ENCODE assay signal across 7 cellular contexts in the genomic region with DNA sequence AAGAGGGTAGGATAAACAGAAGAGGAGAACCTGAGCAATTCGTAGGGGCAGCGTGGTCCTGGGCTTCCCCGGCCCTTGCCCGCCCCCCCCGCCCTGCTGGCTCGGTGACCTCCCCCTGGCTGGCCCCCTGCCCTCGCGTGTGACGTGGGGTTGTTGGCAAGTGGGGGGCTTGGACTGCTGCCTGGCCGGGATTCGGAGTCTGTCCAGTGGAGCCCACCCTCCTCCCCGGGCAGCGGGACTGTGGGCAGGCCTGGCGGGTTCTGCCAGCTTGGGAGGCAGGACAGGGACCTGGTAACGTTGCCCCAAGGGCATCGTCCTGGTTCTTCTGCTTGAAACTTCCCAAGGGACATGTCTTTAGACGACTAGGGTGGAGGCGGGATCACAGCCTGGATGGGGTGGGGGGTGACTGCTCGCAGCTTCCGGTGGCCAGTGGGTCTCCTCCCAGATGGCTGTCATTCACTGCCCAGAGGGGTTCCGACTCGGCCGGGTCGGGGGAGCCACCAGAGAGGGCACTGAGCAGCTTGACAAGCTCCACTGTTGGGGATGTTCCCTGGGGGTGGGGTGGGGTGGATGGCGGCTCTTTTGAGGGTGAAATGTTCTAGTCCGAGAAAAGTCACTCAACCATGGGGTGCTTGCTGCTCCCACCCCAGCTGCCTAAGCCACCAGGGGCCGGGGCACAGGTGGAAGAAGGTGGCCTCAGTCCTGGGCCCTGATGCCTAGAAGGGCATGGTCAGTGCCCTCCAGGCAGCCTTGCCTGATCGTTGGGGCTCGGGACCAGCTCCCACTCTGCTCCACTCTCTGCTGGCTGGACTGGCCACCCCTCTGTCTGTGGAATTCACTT. TPM values are rescaled to one million over a fixed set of nuclear protein-coding genes. Genes with fewer than 3 reads are reported as not detected.
DNase-seq lines count a peak whose midpoint lies in the region; FAIRE-seq and TF ChIP-seq lines count a peak whose summit lies in the region.

No MANE protein-coding gene starts in this region.

- FAIRE-seq in kidney (lab: Jason Lieb, UNC), result no peak

- H3K9ac ChIP-seq in kidney (ENCODE audit: low read length in 2 of 2), result no peak overlapping the region

- no peak for TF ChIP-seq CTCF in kidney (IDR thresholded peaks at IDR 0.05; ENCODE audit: borderline replicate concordance, extremely low read depth, insufficient read depth)
- no peak for TF ChIP-seq CTCF in suprapubic skin (IDR thresholded peaks at IDR 0.05)

- 39% methylated on average over 8 of the region's 29 CpGs for whole genome bisulfite sequencing in suprapubic skin

- H3K4me1 ChIP-seq in kidney (ENCODE audit: control insufficient read depth in 1 of 2, insufficient read depth in 1 of 2, low read depth in 1 of 2, low read length in 2 of 2), result peaks cover 5 to 8% of the 10 kb centered on the region in 2 donors
- peaks cover 36% of the 10 kb centered on the region for H3K4me1 ChIP-seq in suprapubic skin

- TF ChIP-seq POLR2A in suprapubic skin (IDR thresholded peaks at IDR 0.05), result no peak

- H3K36me3 ChIP-seq in KOPT-K1 (ENCODE audit: insufficient read depth, low read length) (no peaks in the 10 kb centered on the region), kidney (ENCODE audit: control insufficient read depth in 1 of 2, insufficient read depth in 2 of 2, low read length in 2 of 2) (no peaks in the 10 kb centered on the region), suprapubic skin (no peaks in the 10 kb centered on the region)

- DNase-seq in astrocyte of the hippocampus (ENCODE audit: low read depth, low spot score), result peak; percentile 0
- peak; percentile 85 for DNase-seq in kidney
- peak; percentile 74 to 80 for DNase-seq in suprapubic skin (ENCODE audit: low spot score in 2 of 2)
- DNase-seq in NCI-H526 (lab: John Stamatoyannopoulos, UW), result no peak
- no peak for DNase-seq in NCI-H187 (lab: John Stamatoyannopoulos, UW)
- no peak for DNase-seq in stimulated activated CD4-positive, alpha-beta T cell treated with anti-CD3 and anti-CD28 coated beads, Interleukin-12 subunit alpha, Interleukin-12 subunit beta, amount 100 ng/mL, for 4 hours

- H3K27me3 ChIP-seq in suprapubic skin, result no peaks in the 10 kb centered on the region

- no peak for TF ChIP-seq EP300 in suprapubic skin (IDR thresholded peaks at IDR 0.05)

- H3K4me3 ChIP-seq in kidney (ENCODE audit: low read length in 2 of 2), result peak overlapping the region in 1 of 2 donors; percentile 48
- peak overlapping the region; percentile 76 for H3K4me3 ChIP-seq in suprapubic skin

- H3K27ac ChIP-seq in KOPT-K1 (ENCODE audit: low read depth, low read length, poor library complexity, severe bottlenecking) (peak overlapping the region; percentile 87), kidney (ENCODE audit: low read depth in 2 of 2, low read length in 2 of 2) (peak overlapping the region in 1 of 2 donors; percentile 43), suprapubic skin (peak overlapping the region; percentile 93)

- H3K9me3 ChIP-seq in KOPT-K1 (ENCODE audit: insufficient read depth, low read length, poor library complexity, severe bottlenecking) (no peaks in the 10 kb centered on the region), kidney (ENCODE audit: control insufficient read depth in 1 of 2, low read length in 2 of 2) (no peaks in the 10 kb centered on the region), suprapubic skin (no peaks in the 10 kb centered on the region)

- intact Hi-C loops in kidney (cut with DNase I), result no loop called here

RNA-seq across cellular contexts. Expression of a gene that starts 4.2 kb away (rescaled TPM):
- 73.9 TPM for total RNA-seq in kidney
- 49.6 TPM for polyA plus RNA-seq in kidney (ENCODE audit: insufficient read depth, low read depth, low replicate concordance)
- total RNA-seq in suprapubic skin, result 10 to 100 TPM; 55.7 to 75.0 (median 67.3) TPM

Comparison
In these comparisons a context has a peak if more than half of its experiments do, and no peak if none do; other contexts are left out.
1. DNase-seq: peak in astrocyte of the hippocampus (single experiment), kidney (single experiment) and suprapubic skin (2 of 2); none in NCI-H526 (0 of 2), NCI-H187 (0 of 2) and stimulated activated CD4-positive, alpha-beta T cell treated with anti-CD3 and anti-CD28 coated beads, Interleukin-12 subunit alpha, Interleukin-12 subunit beta, amount 100 ng/mL, for 4 hours (single experiment).